18 cellular contexts compared by ENCODE assay signal in genomic region chr3:154421067-154421466, GRCh38. TPM values are rescaled to one million over a fixed set of nuclear protein-coding genes. Genes with fewer than 3 reads are reported as not detected.
DNase-seq lines count a peak whose midpoint lies in the region; ATAC-seq and TF ChIP-seq lines count a peak whose summit lies in the region.
"Had no signal": no experiment of that assay in that cellular context is flagged by ENCODE, and none has a peak within 500 bp of the region (broad histone marks: within the 10 kb centered on the region; RNA-seq: fewer than 3 reads in every experiment).

No MANE protein-coding gene starts in this region.

- no peaks in the 10 kb centered on the region for H3K79me1 ChIP-seq in mesenchymal stem cell (replicated peaks; ENCODE audit: low read length, poor library complexity, severe bottlenecking)

- no peak overlapping the region for H2BK5ac ChIP-seq in mesenchymal stem cell (ENCODE audit: low read depth, low read length, poor library complexity, severe bottlenecking)

- no peak overlapping the region for H2AFZ ChIP-seq in mesenchymal stem cell (ENCODE audit: low read depth, low read length)

- H3K27me3 ChIP-seq in brain microvascular endothelial cell (replicated peaks) (no peaks in the 10 kb centered on the region), mesenchymal stem cell (ENCODE audit: control insufficient read depth in 1 of 2, insufficient read depth in 1 of 2, low read length in 2 of 2) (no peaks in the 10 kb centered on the region)
- H3K27me3 ChIP-seq: spleen, thyroid gland had no signal

- H3K23ac ChIP-seq in mesenchymal stem cell (ENCODE audit: low read length in 2 of 2): no peak overlapping the region

- no peak overlapping the region for H4K8ac ChIP-seq in mesenchymal stem cell (ENCODE audit: low read length)

- no peak for TF ChIP-seq CTCF in brain microvascular endothelial cell (IDR thresholded peaks at IDR 0.05; ENCODE audit: low read depth, low read length, missing control alignments)

- H3K9ac ChIP-seq in mesenchymal stem cell (ENCODE audit: low read length): no peak overlapping the region

- ATAC-seq in HG02870 (IDR thresholded peaks at IDR 0.05; ENCODE audit: unreplicated experiment) (no peak), HG03097 (IDR thresholded peaks at IDR 0.05; ENCODE audit: low FRiP score, unreplicated experiment) (no peak)
- ATAC-seq: T-cell had no signal

- no peak overlapping the region for H3K14ac ChIP-seq in mesenchymal stem cell (ENCODE audit: low read length in 2 of 2)

- no peak overlapping the region for H2AK5ac ChIP-seq in mesenchymal stem cell (ENCODE audit: low read length, severe bottlenecking)

- H3K4me1 ChIP-seq in mesenchymal stem cell (ENCODE audit: control insufficient read depth, insufficient read depth, low read depth, low read length): no peaks in the 10 kb centered on the region
- H3K4me1 ChIP-seq: left ventricle myocardium inferior, spleen, thyroid gland had no signal

- H3K4me3 ChIP-seq in brain microvascular endothelial cell (ENCODE audit: low read depth, low read length) (no peak overlapping the region), mesenchymal stem cell (ENCODE audit: insufficient read depth in 1 of 2, low read depth in 1 of 2, low read length in 2 of 2) (no peak overlapping the region)
- H3K4me3 ChIP-seq: left ventricle myocardium inferior, spleen, thyroid gland had no signal

- no peaks in the 10 kb centered on the region for H3K9me3 ChIP-seq in mesenchymal stem cell (ENCODE audit: control insufficient read depth, low read length)
- H3K9me3 ChIP-seq: neutrophil, thyroid gland had no signal

- no peak overlapping the region for H2BK12ac ChIP-seq in mesenchymal stem cell (ENCODE audit: low read length in 2 of 2)

- no peak overlapping the region for H2BK15ac ChIP-seq in mesenchymal stem cell (ENCODE audit: low read depth, poor library complexity, severe bottlenecking)

- DNase-seq in ELR (ENCODE audit: low read depth) (peak; percentile 24), M059J (ENCODE audit: low read depth) (peak; percentile 8), brain microvascular endothelial cell (peak; percentile 2), mesenchymal stem cell (peak; percentile 22), putamen (ENCODE audit: low spot score) (no peak)
- no peak for DNase-seq in effector CD8-positive, alpha-beta T cell (lab: John Stamatoyannopoulos, UW)
- DNase-seq: activated naive CD8-positive, alpha-beta T cell treated with anti-CD3 and anti-CD28 coated beads, Interleukin-2, amount 10 ng/mL, durations not matched to agents 7 days and 5 days; cortex of kidney; left ventricle myocardium inferior; NCI-H1694 treated with DMSO at 0.1 percent for 48 hours; spleen; T-cell had no signal

- no peak overlapping the region for H2BK120ac ChIP-seq in mesenchymal stem cell (ENCODE audit: low read depth, low read length)

- H3K18ac ChIP-seq in mesenchymal stem cell (ENCODE audit: low read depth in 1 of 2, low read length in 2 of 2): no peak overlapping the region

- H3K27ac ChIP-seq in brain microvascular endothelial cell (no peak overlapping the region), mesenchymal stem cell (ENCODE audit: low read length, poor library complexity, severe bottlenecking) (no peak overlapping the region)
- H3K27ac ChIP-seq: left ventricle myocardium inferior, neutrophil, spleen, thyroid gland had no signal

- H4K91ac ChIP-seq in mesenchymal stem cell (ENCODE audit: low read length): no peak overlapping the region

- H3K4ac ChIP-seq in mesenchymal stem cell (ENCODE audit: low read depth in 1 of 2, low read length in 2 of 2): no peak overlapping the region

- in situ Hi-C loops in brain microvascular endothelial cell (cut with HindIII; ENCODE audit: low pct_ligation_motif_present, low sequenced_read_pairs): no loop called here

- no peak overlapping the region for H3K4me2 ChIP-seq in mesenchymal stem cell (ENCODE audit: low read length, poor library complexity, severe bottlenecking)

- 0% methylated on average over 2 of the region's 3 CpGs for WGBS in mesenchymal stem cell

- H3K36me3 ChIP-seq in brain microvascular endothelial cell (replicated peaks) (no peaks in the 10 kb centered on the region), mesenchymal stem cell (ENCODE audit: control insufficient read depth in 1 of 2, insufficient read depth in 2 of 2, low read depth in 1 of 2, low read length in 2 of 2) (no peaks in the 10 kb centered on the region)
- H3K36me3 ChIP-seq: left ventricle myocardium inferior, neutrophil, spleen, thyroid gland had no signal

RNA-seq across cellular contexts. Expression of gene GPR149, which starts 8.9 kb away (rescaled TPM):
- not detected in 2 replicates for total RNA-seq in M059J (2014; rRNA removed; shearing (Covaris generic))
- polyA plus RNA-seq in mesenchymal stem cell (2013, experiment 1 of 2): not detected
- polyA plus RNA-seq in mesenchymal stem cell (2013, experiment 2 of 2): not detected
- total RNA-seq: activated CD8-positive, alpha-beta memory T cell treated with anti-CD3 and anti-CD28 coated beads for 36 hours; activated naive CD8-positive, alpha-beta T cell treated with anti-CD3 and anti-CD28 coated beads, Interleukin-2, amount 10 ng/mL, durations not matched to agents 7 days and 5 days; glomerular endothelial cell; left ventricle myocardium inferior; spleen; T-cell had no signal
- polyA plus RNA-seq: spleen had no signal

Comparison
In these comparisons a context has a peak if more than half of its experiments do, and no peak if none do; other contexts are left out.
1. DNase-seq: peak in ELR (single experiment), M059J (single experiment), brain microvascular endothelial cell (single experiment) and mesenchymal stem cell (single experiment); none in putamen (single experiment) and effector CD8-positive, alpha-beta T cell (single experiment).